In the genomic region with DNA sequence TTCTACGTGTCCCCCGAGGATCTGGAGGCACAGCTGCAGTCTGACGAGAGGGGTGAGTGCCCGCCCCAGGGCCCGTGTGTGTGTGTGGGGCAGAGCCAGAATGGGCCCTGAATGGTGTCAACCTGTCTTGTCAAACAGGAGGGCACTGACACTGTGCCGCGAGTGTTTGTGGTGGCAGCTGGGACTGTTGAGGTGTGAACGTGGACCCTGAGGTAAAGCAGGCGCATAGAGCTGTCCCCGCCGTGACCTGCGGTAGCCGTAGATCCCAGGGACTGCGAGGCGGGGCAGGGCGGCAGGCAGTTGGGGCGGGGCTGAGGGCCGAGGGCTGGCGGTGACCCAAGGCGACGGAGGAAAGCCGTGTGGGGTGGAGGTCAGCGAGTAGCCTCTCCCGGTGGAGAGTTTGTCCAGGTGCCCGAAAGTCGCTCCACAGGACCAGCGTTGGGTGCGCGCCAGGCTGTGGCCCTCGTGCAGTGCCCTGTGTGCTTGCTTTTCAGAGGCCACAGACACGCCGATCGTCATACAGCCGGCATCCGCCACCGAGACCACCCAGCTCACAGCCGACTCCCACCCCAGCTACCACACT, we compare ENCODE assay signal across 14 cellular contexts. TPM values are rescaled to one million over a fixed set of nuclear protein-coding genes. Genes with fewer than 3 reads are reported as not detected.
DNase-seq lines count a peak whose midpoint lies in the region; ATAC-seq and TF ChIP-seq lines count a peak whose summit lies in the region.
"Had no signal": no experiment of that assay in that cellular context is flagged by ENCODE, and none has a peak within 500 bp of the region (broad histone marks: within the 10 kb centered on the region; RNA-seq: fewer than 3 reads in every experiment).

No MANE protein-coding gene starts in this region.

- no peaks in the 10 kb centered on the region for H3K9me3 Mint-ChIP-seq in endodermal cell
- H3K9me3 Mint-ChIP-seq: CD4-positive, alpha-beta memory T cell had no signal

- no peak overlapping the region for H2BK12ac ChIP-seq in neuronal stem cell (ENCODE audit: low read length)

- TF ChIP-seq CTCF in VCaP (conservative IDR thresholded peaks at IDR 0.05) (no peak), left ventricle myocardium inferior (IDR thresholded peaks at IDR 0.05; ENCODE audit: borderline replicate concordance) (no peak), endodermal cell (conservative IDR thresholded peaks at IDR 0.05) (no peak), PC-3 (conservative IDR thresholded peaks at IDR 0.05; ENCODE audit: low read depth, low read length) (no peak)

- H3K4me1 Mint-ChIP-seq in endodermal cell = peaks cover 13% of the 10 kb centered on the region

- H3K9ac ChIP-seq in neuronal stem cell (ENCODE audit: low read depth, low read length, poor library complexity) = no peak overlapping the region
- no peak overlapping the region for H3K9ac ChIP-seq in endodermal cell (ENCODE audit: extremely low read depth, low read length, poor library complexity, severe bottlenecking)
- no peak overlapping the region for H3K9ac ChIP-seq in PC-3 (ENCODE audit: low read length)

- H2AK5ac ChIP-seq in neuronal stem cell (ENCODE audit: low read depth, low read length) = no peak overlapping the region

- H3K27me3 ChIP-seq in H7 (ENCODE audit: control insufficient read depth, insufficient read depth, low read length) (no peaks in the 10 kb centered on the region), left ventricle myocardium inferior (ENCODE audit: low read depth) (no peaks in the 10 kb centered on the region), neuronal stem cell (ENCODE audit: control insufficient read depth in 3 of 3, insufficient read depth in 3 of 3, low read depth in 1 of 3, low read length in 3 of 3) (no peaks in the 10 kb centered on the region), endodermal cell (ENCODE audit: control insufficient read depth, insufficient read depth, low read length, poor library complexity, severe bottlenecking) (no peaks in the 10 kb centered on the region), PC-3 (ENCODE audit: low read length) (no peaks in the 10 kb centered on the region)
- H3K27me3 ChIP-seq: Peyer's patch had no signal

- H3K9me2 ChIP-seq in PC-3 (replicated peaks; ENCODE audit: low read length) = no peaks in the 10 kb centered on the region

- peaks cover 62% of the 10 kb centered on the region for H3K4me1 ChIP-seq in left ventricle myocardium inferior
- H3K4me1 ChIP-seq in neuronal stem cell (ENCODE audit: control insufficient read depth in 2 of 2, insufficient read depth in 1 of 2, low read depth in 1 of 2, low read length in 2 of 2) = no peaks in the 10 kb centered on the region
- peaks cover 4% of the 10 kb centered on the region for H3K4me1 ChIP-seq in endodermal cell (ENCODE audit: control insufficient read depth, insufficient read depth, low read length)
- H3K4me1 ChIP-seq in PC-3 (ENCODE audit: insufficient read depth, low read length) = no peaks in the 10 kb centered on the region
- H3K4me1 ChIP-seq: Peyer's patch had no signal

- H3K18ac ChIP-seq in neuronal stem cell (ENCODE audit: low read length) = peak overlapping the region; percentile 18

- H3K9me3 ChIP-seq in left ventricle myocardium inferior (replicated peaks) (no peaks in the 10 kb centered on the region), neuronal stem cell (replicated peaks in 1 of 2; ENCODE audit: control insufficient read depth in 2 of 2, insufficient read depth in 1 of 2, low read depth in 1 of 2, low read length in 2 of 2) (no peaks in the 10 kb centered on the region), endodermal cell (ENCODE audit: control insufficient read depth, low read length) (no peaks in the 10 kb centered on the region), PC-3 (ENCODE audit: low read length) (no peaks in the 10 kb centered on the region)
- H3K9me3 ChIP-seq: Peyer's patch had no signal

- BruUV-seq in PC-3 (replicated peaks; lab: Mats Ljungman, UMichigan) = no TSS peak

- H3K4me2 ChIP-seq in neuronal stem cell (ENCODE audit: insufficient read depth, low read length, poor library complexity, severe bottlenecking) = no peak overlapping the region
- no peak overlapping the region for H3K4me2 ChIP-seq in PC-3 (ENCODE audit: low read length)

- H4K8ac ChIP-seq in neuronal stem cell (ENCODE audit: low read depth, low read length) = peak overlapping the region; percentile 76

- H2BK15ac ChIP-seq in neuronal stem cell (ENCODE audit: low read length) = no peak overlapping the region

- no peak overlapping the region for H3K4ac ChIP-seq in neuronal stem cell (ENCODE audit: low read length)

- WGBS in neuronal stem cell (ENCODE audit: extremely low coverage in 2 of 2, insufficient read length in 2 of 2, insufficient replicate concordance in 1 of 2), 2 donors = no CpG with 5 or more reads among the region's 37 CpGs
- 95 to 98% methylated on average over 28 to 37 of the region's 37 CpGs for WGBS in endodermal cell (ENCODE audit: insufficient coverage in 1 of 2, insufficient read length in 1 of 2), 2 experiments

- no peak for ATAC-seq in PC-3

- H3F3A ChIP-seq in PC-3 (ENCODE audit: low read length, unreplicated experiment) = no peaks in the 10 kb centered on the region

- peaks cover 11% of the 10 kb centered on the region for H3K36me3 ChIP-seq in H7 (replicated peaks; ENCODE audit: control insufficient read depth, insufficient read depth, low read length)
- peaks cover 79% of the 10 kb centered on the region for H3K36me3 ChIP-seq in left ventricle myocardium inferior
- peaks cover 50 to 93% of the 10 kb centered on the region in 2 donors for H3K36me3 ChIP-seq in neuronal stem cell (replicated peaks in 1 of 2; ENCODE audit: control insufficient read depth in 2 of 2, insufficient read depth in 2 of 2, low read length in 2 of 2)
- H3K36me3 ChIP-seq in endodermal cell (ENCODE audit: control insufficient read depth, insufficient read depth, low read length) = peaks cover 56% of the 10 kb centered on the region
- peaks cover 43% of the 10 kb centered on the region for H3K36me3 ChIP-seq in PC-3 (ENCODE audit: low read depth, low read length)

- peak overlapping the region; percentile 21 for H3K27ac ChIP-seq in VCaP
- peak overlapping the region; percentile 83 for H3K27ac ChIP-seq in left ventricle myocardium inferior (replicated peaks)
- no peak overlapping the region for H3K27ac ChIP-seq in neuronal stem cell (replicated peaks; ENCODE audit: low read length)
- H3K27ac ChIP-seq in endodermal cell (ENCODE audit: low read depth, low read length) = no peak overlapping the region
- no peak overlapping the region for H3K27ac ChIP-seq in PC-3 (ENCODE audit: low read length)
- H3K27ac ChIP-seq: Peyer's patch had no signal

- CTCF ChIA-PET in PC-3 (lab: Charles Lee) = no interaction called here

- DNase-seq in H7 (peak; percentile 49), left ventricle myocardium inferior (peak; percentile 81), neuronal stem cell (ENCODE audit: low spot score) (no peak), endodermal cell (no peak), PC-3 (no peak), inferior parietal cortex (ENCODE audit: extremely low spot score) (no peak), NCI-H1436 (lab: John Stamatoyannopoulos, UW) (no peak)
- DNase-seq: CD4-positive, alpha-beta memory T cell; DMS79; NCI-H1048; NCI-H524; SIG-M5 had no signal

- H2AFZ ChIP-seq in neuronal stem cell (ENCODE audit: low read length) = no peak overlapping the region
- no peak overlapping the region for H2AFZ ChIP-seq in PC-3 (ENCODE audit: low read length)

- no peak overlapping the region for H3K27ac Mint-ChIP-seq in endodermal cell

- H2BK5ac ChIP-seq in neuronal stem cell (ENCODE audit: low read length) = no peak overlapping the region

- H4K20me1 ChIP-seq in PC-3 (ENCODE audit: low read length) = no peaks in the 10 kb centered on the region

- H3K4me3 ChIP-seq in H7 (ENCODE audit: insufficient read depth, low read depth, low read length) (no peak overlapping the region), left ventricle myocardium inferior (peak overlapping the region; percentile 11), neuronal stem cell (ENCODE audit: low read length in 2 of 2) (no peak overlapping the region), endodermal cell (ENCODE audit: low read length) (no peak overlapping the region), PC-3 (ENCODE audit: low read length) (no peak overlapping the region)
- H3K4me3 ChIP-seq: Peyer's patch had no signal

- peaks cover 64% of the 10 kb centered on the region for H3K36me3 Mint-ChIP-seq in endodermal cell (ENCODE audit: low read depth)

- no peak overlapping the region for H3K14ac ChIP-seq in neuronal stem cell (ENCODE audit: low read length)

- H3K23ac ChIP-seq in neuronal stem cell (ENCODE audit: low read depth, low read length, poor library complexity) = no peak overlapping the region

- no peaks in the 10 kb centered on the region for H3K27me3 Mint-ChIP-seq in endodermal cell (ENCODE audit: insufficient read depth)
- H3K27me3 Mint-ChIP-seq: CD4-positive, alpha-beta memory T cell had no signal

- no peak overlapping the region for H3K4me3 Mint-ChIP-seq in endodermal cell
- H3K4me3 Mint-ChIP-seq: CD4-positive, alpha-beta memory T cell had no signal

- intact Hi-C loops in left ventricle myocardium inferior (cut with micrococcal nuclease) (no loop called here), PC-3 (cut with micrococcal nuclease) (no loop called here)

- peaks cover 10% of the 10 kb centered on the region for H3K79me2 ChIP-seq in PC-3 (ENCODE audit: low read length)

- no peak overlapping the region for H2BK120ac ChIP-seq in neuronal stem cell (ENCODE audit: low read depth, low read length)

- H3K79me1 ChIP-seq in neuronal stem cell (ENCODE audit: low read depth, low read length) = peaks cover 2% of the 10 kb centered on the region

- POLR2A ChIA-PET in PC-3 (lab: Charles Lee; ENCODE audit: unreplicated experiment) = no interaction called here

- peak overlapping the region; percentile 60 for H4K91ac ChIP-seq in neuronal stem cell (ENCODE audit: low read depth, low read length, poor library complexity)

RNA-seq across cellular contexts. Expression of a gene that starts 25.2 kb away (rescaled TPM):
- total RNA-seq in H7 (2014; rRNA removed; shearing (Covaris generic)) = 21.8 and 26.6 TPM in 2 replicates
- total RNA-seq in left ventricle myocardium inferior = 41.0 TPM
- 17.0 TPM for polyA plus RNA-seq in neuronal stem cell (2013, experiment 1 of 2)
- polyA plus RNA-seq in neuronal stem cell (2013, experiment 2 of 2) = 15.6 TPM
- total RNA-seq in endodermal cell = 10 to 100 TPM; 36.5 to 47.8 TPM
- 41.0 TPM for polyA plus RNA-seq in endodermal cell (2013, experiment 1 of 2)
- 37.5 TPM for polyA plus RNA-seq in endodermal cell (2013, experiment 2 of 2)
- 37.2 and 47.4 TPM in 2 replicates for total RNA-seq in PC-3 (2014; rRNA removed)

RNA-seq across cellular contexts. Expression of a gene that starts 36.1 kb away (rescaled TPM):
- 29.2 and 30.8 TPM in 2 replicates for total RNA-seq in H7 (2014; rRNA removed; shearing (Covaris generic))
- total RNA-seq in left ventricle myocardium inferior (42.8 TPM), endodermal cell (10 to 100 TPM; 25.8 to 26.8 TPM), PC-3 (2014; rRNA removed) (73.7 and 80.1 TPM in 2 replicates)
- polyA plus RNA-seq in neuronal stem cell (2013, experiment 1 of 2) = 17.2 TPM
- polyA plus RNA-seq in neuronal stem cell (2013, experiment 2 of 2) = 16.8 TPM
- 26.0 TPM for polyA plus RNA-seq in endodermal cell (2013, experiment 1 of 2)
- polyA plus RNA-seq in endodermal cell (2013, experiment 2 of 2) = 25.3 TPM

RNA-seq across cellular contexts. Expression of a gene that starts 38.7 kb away (rescaled TPM):
- total RNA-seq in H7 (2014; rRNA removed; shearing (Covaris generic)) = 13.3 and 15.5 TPM in 2 replicates
- total RNA-seq in left ventricle myocardium inferior (12.6 TPM), endodermal cell (10 to 100 TPM; 23.7 to 26.8 TPM), PC-3 (2014; rRNA removed) (18.0 and 24.1 TPM in 2 replicates)
- 7.8 TPM for polyA plus RNA-seq in neuronal stem cell (2013, experiment 1 of 2)
- polyA plus RNA-seq in neuronal stem cell (2013, experiment 2 of 2) = 7.3 TPM
- 14.3 TPM for polyA plus RNA-seq in endodermal cell (2013, experiment 1 of 2)
- polyA plus RNA-seq in endodermal cell (2013, experiment 2 of 2) = 11.6 TPM

RNA-seq across cellular contexts. Expression of a gene that starts 48.4 kb away (rescaled TPM):
- 3.8 and 5.7 TPM in 2 replicates for total RNA-seq in H7 (2014; rRNA removed; shearing (Covaris generic))
- total RNA-seq in left ventricle myocardium inferior = 5.6 TPM
- 6.5 TPM for polyA plus RNA-seq in neuronal stem cell (2013, experiment 1 of 2)
- polyA plus RNA-seq in neuronal stem cell (2013, experiment 2 of 2) = 5.8 TPM
- total RNA-seq in endodermal cell = 1 to 10 TPM; 5.6 to 6.0 TPM
- 7.2 TPM for polyA plus RNA-seq in endodermal cell (2013, experiment 1 of 2)
- polyA plus RNA-seq in endodermal cell (2013, experiment 2 of 2) = 7.0 TPM
- total RNA-seq in PC-3 (2014; rRNA removed) = 7.4 and 13.4 TPM in 2 replicates

RNA-seq across cellular contexts. Expression of a gene that starts 49.9 kb away (rescaled TPM):
- 70.8 and 75.3 TPM in 2 replicates for total RNA-seq in H7 (2014; rRNA removed; shearing (Covaris generic))
- total RNA-seq in left ventricle myocardium inferior (46.8 TPM), endodermal cell (10 to 100 TPM; 73.3 to 73.9 TPM), PC-3 (2014; rRNA removed) (67.1 and 87.2 TPM in 2 replicates)
- polyA plus RNA-seq in neuronal stem cell (2013, experiment 1 of 2) = 50.0 TPM
- 49.3 TPM for polyA plus RNA-seq in neuronal stem cell (2013, experiment 2 of 2)
- 58.8 TPM for polyA plus RNA-seq in endodermal cell (2013, experiment 1 of 2)
- 53.3 TPM for polyA plus RNA-seq in endodermal cell (2013, experiment 2 of 2)

Comparison
In these comparisons a context has a peak if more than half of its experiments do, and no peak if none do; other contexts are left out.
1. DNase-seq: peak in H7 (single experiment) and left ventricle myocardium inferior (single experiment); none in neuronal stem cell (single experiment), endodermal cell (single experiment), PC-3 (single experiment), inferior parietal cortex (single experiment) and NCI-H1436 (single experiment).
2. H3K27ac ChIP-seq: peak in VCaP (single experiment) and left ventricle myocardium inferior (single experiment); none in neuronal stem cell (single experiment), endodermal cell (single experiment) and PC-3 (single experiment).